Comparison of ENCODE assay signal across 19 cellular contexts in the genomic region with DNA sequence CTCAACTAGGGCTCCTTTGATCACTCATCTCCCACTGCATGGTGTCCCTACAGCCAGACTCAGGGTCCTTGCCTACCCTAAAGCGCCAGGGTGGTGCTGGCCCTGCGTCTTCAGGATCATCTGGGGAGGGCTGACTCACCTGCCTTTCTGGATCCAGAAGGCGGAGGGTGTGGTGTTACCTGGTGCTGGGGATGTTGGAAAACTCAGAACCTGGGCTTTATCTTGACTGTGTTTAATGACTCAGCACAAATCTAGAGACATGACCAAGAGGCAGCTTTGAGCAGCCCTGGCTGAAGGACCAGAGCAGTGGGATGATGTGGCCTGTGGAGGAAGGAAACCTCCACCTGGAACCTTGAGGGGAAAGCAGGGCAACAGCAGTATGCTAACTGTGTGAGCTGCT.
DNase-seq lines count a peak whose midpoint lies in the region; TF ChIP-seq lines count a peak whose summit lies in the region.
"Had no signal": no experiment of that assay in that cellular context is flagged by ENCODE, and none has a peak within 500 bp of the region (broad histone marks: within the 10 kb centered on the region; RNA-seq: fewer than 3 reads in every experiment).

No MANE protein-coding gene starts in this region.

- no peak overlapping the region for H3K27ac ChIP-seq in mammary epithelial cell (ENCODE audit: insufficient read depth, low read depth, low read length)
- no peak overlapping the region for H3K27ac ChIP-seq in neuronal stem cell (replicated peaks; ENCODE audit: low read length)
- no peak overlapping the region for H3K27ac ChIP-seq in neural progenitor cell
- H3K27ac ChIP-seq: SJCRH30 had no signal

- CTCF ChIA-PET in activated CD4-positive, alpha-beta T cell treated with anti-CD3 and anti-CD28 coated beads, Interleukin-2, amount 10 ng/mL, durations not matched to agents 7 days and 5 days (lab: Charles Lee), result interaction anchor here (1.6 kb wide), 1 partner anchor 10 kb away, joined by 3 read pairs; no protein-coding TSS in a partner anchor
- CTCF ChIA-PET in mammary epithelial cell (lab: Charles Lee; ENCODE audit: low non-redundant PET), result no interaction called here

- POLR2A ChIA-PET in activated CD4-positive, alpha-beta T cell treated with anti-CD3 and anti-CD28 coated beads, Interleukin-2, amount 10 ng/mL, durations not matched to agents 7 days and 5 days (lab: Charles Lee), result no interaction called here

- H4K8ac ChIP-seq in neuronal stem cell (ENCODE audit: low read depth, low read length), result no peak overlapping the region

- H3K27ac Mint-ChIP-seq in activated CD4-positive, alpha-beta T cell treated with anti-CD3 and anti-CD28 coated beads, Interleukin-2, amount 10 ng/mL, durations not matched to agents 7 days and 5 days, result peak overlapping the region; percentile 21
- no peak overlapping the region for H3K27ac Mint-ChIP-seq in neural progenitor cell

- TF ChIP-seq CTCF in mammary epithelial cell (conservative IDR thresholded peaks at IDR 0.05 in 1 of 2, IDR thresholded peaks at IDR 0.05 in 1 of 2; ENCODE audit: extremely low read depth in 1 of 2, insufficient read depth in 1 of 2, low read depth in 1 of 2, low read length in 2 of 2) (no peak), neural progenitor cell (IDR thresholded peaks at IDR 0.05) (no peak)

- dilution Hi-C loops in mammary epithelial cell (cut with HindIII; ENCODE audit: low sequenced_read_pairs), result no loop called here

- no peak overlapping the region for H2BK15ac ChIP-seq in neuronal stem cell (ENCODE audit: low read length)

- H3K9me3 Mint-ChIP-seq in activated CD4-positive, alpha-beta T cell treated with anti-CD3 and anti-CD28 coated beads, Interleukin-2, amount 10 ng/mL, durations not matched to agents 7 days and 5 days, result no peaks in the 10 kb centered on the region
- peaks cover under 1% of the 10 kb centered on the region for H3K9me3 Mint-ChIP-seq in neural progenitor cell
- H3K9me3 Mint-ChIP-seq: activated CD8-positive, alpha-beta T cell treated with anti-CD3 and anti-CD28 coated beads for 36 hours; neural crest cell had no signal

- H3K4me1 ChIP-seq in mammary epithelial cell (ENCODE audit: insufficient read depth, low read length) (peaks cover 44% of the 10 kb centered on the region), neuronal stem cell (ENCODE audit: control insufficient read depth in 2 of 2, insufficient read depth in 1 of 2, low read depth in 1 of 2, low read length in 2 of 2) (peaks cover 7 to 15% of the 10 kb centered on the region in 2 donors), neural progenitor cell (peaks cover 20% of the 10 kb centered on the region)

- DNase-seq in activated CD4-positive, alpha-beta T cell treated with anti-CD3 and anti-CD28 coated beads, Interleukin-2, amount 10 ng/mL, durations not matched to agents 7 days and 5 days, result no peak
- DNase-seq in activated CD4-positive, alpha-beta T cell treated with anti-CD3 and anti-CD28 coated beads for 1 hour, result no peak
- DNase-seq in HPDE6-E6E7 (ENCODE audit: extremely low spot score), result peak; percentile 73
- DNase-seq in mammary epithelial cell, result peak; percentile 77
- DNase-seq in neuronal stem cell (ENCODE audit: low spot score), result no peak
- DNase-seq in hypothalamus (lab: John Stamatoyannopoulos, UW), result no peak
- DNase-seq in RPMI8226, result no peak
- no peak for DNase-seq in neural progenitor cell (ENCODE audit: low spot score)
- DNase-seq: ACHN; activated CD8-positive, alpha-beta T cell treated with anti-CD3 and anti-CD28 coated beads for 36 hours; anterior cingulate cortex; COR-L47; MM.1S; NCI-H187; NCI-H446; retina; SJCRH30 had no signal

- no peak overlapping the region for H2AK5ac ChIP-seq in neuronal stem cell (ENCODE audit: low read depth, low read length)

- H2AFZ ChIP-seq in mammary epithelial cell (ENCODE audit: low read depth, low read length) (no peak overlapping the region), neuronal stem cell (ENCODE audit: low read length) (no peak overlapping the region), neural progenitor cell (replicated peaks) (no peak overlapping the region)

- H3K4me1 Mint-ChIP-seq in activated CD4-positive, alpha-beta T cell treated with anti-CD3 and anti-CD28 coated beads, Interleukin-2, amount 10 ng/mL, durations not matched to agents 7 days and 5 days, result peaks cover 85% of the 10 kb centered on the region
- H3K4me1 Mint-ChIP-seq in neural progenitor cell, result peaks cover 39% of the 10 kb centered on the region

- no peak overlapping the region for H3K4me3 ChIP-seq in mammary epithelial cell (replicated peaks in 1 of 3; ENCODE audit: insufficient read depth in 1 of 3, low read depth in 2 of 3, low read length in 3 of 3)
- no peak overlapping the region for H3K4me3 ChIP-seq in neuronal stem cell (ENCODE audit: low read length in 2 of 2)
- H3K4me3 ChIP-seq in neural progenitor cell, result no peak overlapping the region
- H3K4me3 ChIP-seq: lung, SJCRH30 had no signal

- H2BK12ac ChIP-seq in neuronal stem cell (ENCODE audit: low read length), result no peak overlapping the region

- in situ Hi-C loops in mammary epithelial cell (cut with MboI; ENCODE audit: low sequenced_read_pairs in 2 of 2), result no loop called here

- H3K27me3 ChIP-seq in mammary epithelial cell (ENCODE audit: insufficient read depth, low read length), result no peaks in the 10 kb centered on the region
- H3K27me3 ChIP-seq in neuronal stem cell (ENCODE audit: control insufficient read depth in 3 of 3, insufficient read depth in 3 of 3, low read depth in 1 of 3, low read length in 3 of 3), result no peaks in the 10 kb centered on the region
- no peaks in the 10 kb centered on the region for H3K27me3 ChIP-seq in neural progenitor cell
- H3K27me3 ChIP-seq: SJCRH30 had no signal

- no peaks in the 10 kb centered on the region for H3K9me3 ChIP-seq in mammary epithelial cell (replicated peaks; ENCODE audit: insufficient read depth, low read length)
- H3K9me3 ChIP-seq in neuronal stem cell (replicated peaks in 1 of 2; ENCODE audit: control insufficient read depth in 2 of 2, insufficient read depth in 1 of 2, low read depth in 1 of 2, low read length in 2 of 2), result no peaks in the 10 kb centered on the region
- H3K9me3 ChIP-seq in neural progenitor cell (ENCODE audit: low read depth), result no peaks in the 10 kb centered on the region
- H3K9me3 ChIP-seq: SJCRH30 had no signal

- intact Hi-C loops in mammary epithelial cell (cut with micrococcal nuclease), result no loop called here

- no peaks in the 10 kb centered on the region for H3K36me3 ChIP-seq in mammary epithelial cell (ENCODE audit: insufficient read depth, low read length)
- H3K36me3 ChIP-seq in neuronal stem cell (replicated peaks in 1 of 2; ENCODE audit: control insufficient read depth in 2 of 2, insufficient read depth in 2 of 2, low read length in 2 of 2), result no peaks in the 10 kb centered on the region
- no peaks in the 10 kb centered on the region for H3K36me3 ChIP-seq in neural progenitor cell
- H3K36me3 ChIP-seq: SJCRH30 had no signal

- H3K36me3 Mint-ChIP-seq in activated CD4-positive, alpha-beta T cell treated with anti-CD3 and anti-CD28 coated beads, Interleukin-2, amount 10 ng/mL, durations not matched to agents 7 days and 5 days (ENCODE audit: low read depth), result peaks cover 2% of the 10 kb centered on the region
- no peaks in the 10 kb centered on the region for H3K36me3 Mint-ChIP-seq in neural progenitor cell

- no peak overlapping the region for H2BK5ac ChIP-seq in neuronal stem cell (ENCODE audit: low read length)

- H2BK120ac ChIP-seq in neuronal stem cell (ENCODE audit: low read depth, low read length), result no peak overlapping the region

- H4K20me1 ChIP-seq in mammary epithelial cell (ENCODE audit: insufficient read depth, low read length), result no peaks in the 10 kb centered on the region
- no peaks in the 10 kb centered on the region for H4K20me1 ChIP-seq in neural progenitor cell (ENCODE audit: low read depth)

- peaks cover 2% of the 10 kb centered on the region for H3K79me1 ChIP-seq in neuronal stem cell (ENCODE audit: low read depth, low read length)

- H3K14ac ChIP-seq in neuronal stem cell (ENCODE audit: low read length), result no peak overlapping the region

- H3K27me3 Mint-ChIP-seq in activated CD4-positive, alpha-beta T cell treated with anti-CD3 and anti-CD28 coated beads, Interleukin-2, amount 10 ng/mL, durations not matched to agents 7 days and 5 days, result no peaks in the 10 kb centered on the region
- H3K27me3 Mint-ChIP-seq in neural progenitor cell (ENCODE audit: insufficient read depth, low read depth), result no peaks in the 10 kb centered on the region
- H3K27me3 Mint-ChIP-seq: activated CD8-positive, alpha-beta T cell treated with anti-CD3 and anti-CD28 coated beads for 36 hours had no signal

- H3K23ac ChIP-seq in neuronal stem cell (ENCODE audit: low read depth, low read length, poor library complexity), result no peak overlapping the region

- H3K4me2 ChIP-seq in mammary epithelial cell (ENCODE audit: insufficient read depth, low read depth, low read length) (no peak overlapping the region), neuronal stem cell (ENCODE audit: insufficient read depth, low read length, poor library complexity, severe bottlenecking) (no peak overlapping the region), neural progenitor cell (no peak overlapping the region)

- BruUV-seq in mammary epithelial cell (replicated peaks; lab: Mats Ljungman, UMichigan), result no TSS peak

- no peak overlapping the region for H4K91ac ChIP-seq in neuronal stem cell (ENCODE audit: low read depth, low read length, poor library complexity)

- no peaks in the 10 kb centered on the region for H3F3A ChIP-seq in neural progenitor cell (ENCODE audit: low read depth)

- peak overlapping the region; percentile 21 for H3K18ac ChIP-seq in neuronal stem cell (ENCODE audit: low read length)

- no peak overlapping the region for H3K4me3 Mint-ChIP-seq in activated CD4-positive, alpha-beta T cell treated with anti-CD3 and anti-CD28 coated beads, Interleukin-2, amount 10 ng/mL, durations not matched to agents 7 days and 5 days
- no peak overlapping the region for H3K4me3 Mint-ChIP-seq in neural progenitor cell
- H3K4me3 Mint-ChIP-seq: activated CD8-positive, alpha-beta T cell treated with anti-CD3 and anti-CD28 coated beads for 36 hours; neural crest cell had no signal

- H3K9ac ChIP-seq in mammary epithelial cell (ENCODE audit: insufficient read depth, low read length) (no peak overlapping the region), neuronal stem cell (ENCODE audit: low read depth, low read length, poor library complexity) (no peak overlapping the region), neural progenitor cell (no peak overlapping the region)

- H3K79me2 ChIP-seq in mammary epithelial cell (ENCODE audit: insufficient read depth, low read length), result no peaks in the 10 kb centered on the region
- no peaks in the 10 kb centered on the region for H3K79me2 ChIP-seq in neural progenitor cell (ENCODE audit: low read depth)

- WGBS in mammary epithelial cell (ENCODE audit: low coverage, missing lambda C conversion rate), result 44% methylated on average over 3 of the region's 3 CpGs
- no CpG with 5 or more reads among the region's 3 CpGs for WGBS in neuronal stem cell (ENCODE audit: extremely low coverage in 2 of 2, insufficient read length in 2 of 2, insufficient replicate concordance in 1 of 2), 2 donors

- H3K4ac ChIP-seq in neuronal stem cell (ENCODE audit: low read length), result no peak overlapping the region

Comparison
In these comparisons a context has a peak if more than half of its experiments do, and no peak if none do; other contexts are left out.
1. DNase-seq: peak in HPDE6-E6E7 (single experiment) and mammary epithelial cell (single experiment); none in activated CD4-positive, alpha-beta T cell treated with anti-CD3 and anti-CD28 coated beads, Interleukin-2, amount 10 ng/mL, durations not matched to agents 7 days and 5 days (single experiment), activated CD4-positive, alpha-beta T cell treated with anti-CD3 and anti-CD28 coated beads for 1 hour (single experiment), neuronal stem cell (single experiment), hypothalamus (0 of 51), RPMI8226 (single experiment) and neural progenitor cell (single experiment).